ENCODE assay signal across 24 cellular contexts in genomic region chr14:42710071-42710470, GRCh38.
"Had no signal": no experiment of that assay in that cellular context is flagged by ENCODE, and none has a peak within 500 bp of the region (broad histone marks: within the 10 kb centered on the region; RNA-seq: fewer than 3 reads in every experiment).

No MANE protein-coding gene starts in this region.

- H3K36me3 ChIP-seq: left lung, lower lobe of right lung, pancreas, prostate gland, sigmoid colon, spleen, suprapubic skin, thoracic aorta, tibial artery, upper lobe of right lung had no signal

- H3K27me3 ChIP-seq: left lung, pancreas, sigmoid colon, spleen, suprapubic skin, tibial artery, upper lobe of right lung had no signal

- H3K27ac ChIP-seq: left lung, lower lobe of right lung, pancreas, prostate gland, sigmoid colon, spleen, suprapubic skin, thoracic aorta, tibial artery, upper lobe of right lung had no signal

- DNase-seq: kidney; left colon; left lung; lower lobe of right lung; mammary epithelial cell; mesenchymal stem cell; naive thymus-derived CD8-positive, alpha-beta T cell; nucleus accumbens; pancreas; posterior cingulate gyrus; retina; right cardiac atrium; sigmoid colon; small intestine; spleen; stimulated activated CD4-positive, alpha-beta T cell treated with anti-CD3 and anti-CD28 coated beads, Interleukin-4, amount 100 ng/mL, for 24 hours; stimulated activated naive CD4-positive, alpha-beta T cell; tibial artery; trophoblast cell; upper lobe of right lung had no signal

- H3K4me1 ChIP-seq: left lung, lower lobe of right lung, pancreas, prostate gland, sigmoid colon, spleen, suprapubic skin, tibial artery, upper lobe of right lung had no signal

- ATAC-seq: left colon; left lung; lower lobe of right lung; naive thymus-derived CD8-positive, alpha-beta T cell; pancreas; right cardiac atrium; stimulated activated effector memory CD8-positive, alpha-beta T cell treated with anti-CD3 and anti-CD28 coated beads, Interleukin-12 subunit alpha, Interleukin-12 subunit beta, amount 100 ng/mL, for 72 hours; upper lobe of right lung had no signal

- H3K4me3 ChIP-seq: left lung, lower lobe of right lung, pancreas, prostate gland, sigmoid colon, spleen, suprapubic skin, thoracic aorta, tibial artery, upper lobe of right lung had no signal

- H3K9me3 ChIP-seq: left lung, lower lobe of right lung, pancreas, prostate gland, sigmoid colon, spleen, suprapubic skin, thoracic aorta, tibial artery, upper lobe of right lung had no signal
